8 cellular contexts compared by ENCODE assay signal in genomic region chr2:217943379-217944321, GRCh38. TPM values are rescaled to one million over a fixed set of nuclear protein-coding genes. Genes with fewer than 3 reads are reported as not detected.
DNase-seq lines count a peak whose midpoint lies in the region; TF ChIP-seq lines count a peak whose summit lies in the region.

No MANE protein-coding gene starts in this region.

- WGBS in esophagus muscularis mucosa = 2% methylated on average over 11 of the region's 16 CpGs

- H3K4me1 ChIP-seq in ACC112 (ENCODE audit: control insufficient read depth, insufficient read depth, low read length, unreplicated experiment) = peaks cover 38% of the 10 kb centered on the region
- H3K4me1 ChIP-seq in SJCRH30 = no peaks in the 10 kb centered on the region
- peaks cover 48 to 97% (median 89%) of the 10 kb centered on the region in 4 donors for H3K4me1 ChIP-seq in esophagus muscularis mucosa
- peaks cover 24% of the 10 kb centered on the region for H3K4me1 ChIP-seq in mucosa of stomach (ENCODE audit: control insufficient read depth, insufficient read depth, low read length)
- no peaks in the 10 kb centered on the region for H3K4me1 ChIP-seq in uterus

- DNase-seq in H7 (peak; percentile 98), SJCRH30 (peak; percentile 37 to 52), esophagus muscularis mucosa (ENCODE audit: extremely low spot score) (no peak), uterus (peak; percentile 85 to 87), COR-L47 (lab: John Stamatoyannopoulos, UW) (no peak)
- no peak for DNase-seq in activated naive CD4-positive, alpha-beta T cell (lab: John Stamatoyannopoulos, UW)

- H3K9ac ChIP-seq in mucosa of stomach (ENCODE audit: low read length) = peak overlapping the region; percentile 63

- H3K36me3 ChIP-seq in ACC112 (ENCODE audit: insufficient read depth, low read length) (no peaks in the 10 kb centered on the region), H7 (replicated peaks; ENCODE audit: control insufficient read depth, insufficient read depth, low read length) (no peaks in the 10 kb centered on the region), SJCRH30 (no peaks in the 10 kb centered on the region), esophagus muscularis mucosa (no peaks in the 10 kb centered on the region), mucosa of stomach (ENCODE audit: control insufficient read depth, insufficient read depth, low read length) (no peaks in the 10 kb centered on the region), uterus (no peaks in the 10 kb centered on the region)

- H3K27me3 ChIP-seq in ACC112 (ENCODE audit: insufficient read depth, low read length) = no peaks in the 10 kb centered on the region
- peaks cover 2% of the 10 kb centered on the region; the same call in 1 of the 2 replicates for H3K27me3 ChIP-seq in H7 (ENCODE audit: control insufficient read depth, insufficient read depth, low read length)
- H3K27me3 ChIP-seq in SJCRH30 = peaks cover 17% of the 10 kb centered on the region
- no peaks in the 10 kb centered on the region for H3K27me3 ChIP-seq in esophagus muscularis mucosa
- no peaks in the 10 kb centered on the region for H3K27me3 ChIP-seq in mucosa of stomach (ENCODE audit: control insufficient read depth, insufficient read depth, low read length)
- H3K27me3 ChIP-seq in uterus = no peaks in the 10 kb centered on the region

- TF ChIP-seq POLR2A in esophagus muscularis mucosa (IDR thresholded peaks at IDR 0.05; ENCODE audit: low read depth) (peak; percentile 93), uterus (IDR thresholded peaks at IDR 0.05) (peak; percentile 78 to 84)

- intact Hi-C loops in esophagus muscularis mucosa (cut with DNase I) = loop anchor here (2.0 kb wide), 1 partner anchor 43 kb away; no protein-coding TSS in a partner anchor
- intact Hi-C loops in uterus (cut with DNase I; ENCODE audit: low total_unique reads) = loop anchor here (5.0 to 10.0 kb wide), 2 partner anchors 41 to 51 kb away; no protein-coding TSS in a partner anchor

- H3K4me3 ChIP-seq in ACC112 (ENCODE audit: low read depth, low read length) (peak overlapping the region; percentile 84), H7 (ENCODE audit: insufficient read depth, low read depth, low read length) (no peak overlapping the region), SJCRH30 (no peak overlapping the region), esophagus muscularis mucosa (peak overlapping the region; percentile 61 to 89 (median 76)), mucosa of stomach (ENCODE audit: low read length) (peak overlapping the region; percentile 65), uterus (peak overlapping the region; percentile 59 to 88)

- H3K79me2 ChIP-seq in ACC112 (ENCODE audit: control insufficient read depth, insufficient read depth, low read length, unreplicated experiment) = peaks cover 58% of the 10 kb centered on the region

- H3K27ac ChIP-seq in ACC112 (ENCODE audit: low read depth, low read length) (peak overlapping the region; percentile 33; the same call in 1 of the 2 replicates), SJCRH30 (no peak overlapping the region), esophagus muscularis mucosa (replicated peaks in 1 of 4) (peak overlapping the region; percentile 89 to 98 (median 97)), uterus (peak overlapping the region; percentile 92 to 97)

- TF ChIP-seq EP300 in esophagus muscularis mucosa (IDR thresholded peaks at IDR 0.05) = no peak

- no peaks in the 10 kb centered on the region for H3K9me3 ChIP-seq in SJCRH30 (replicated peaks)
- H3K9me3 ChIP-seq in esophagus muscularis mucosa = no peaks in the 10 kb centered on the region
- no peaks in the 10 kb centered on the region for H3K9me3 ChIP-seq in mucosa of stomach (ENCODE audit: control insufficient read depth, low read length)
- H3K9me3 ChIP-seq in uterus = no peaks in the 10 kb centered on the region

- H2AFZ ChIP-seq in ACC112 (ENCODE audit: low read length, unreplicated experiment) = no peak overlapping the region

- TF ChIP-seq CTCF in esophagus muscularis mucosa (IDR thresholded peaks at IDR 0.05) (peak; percentile 37 to 67 (median 52)), uterus (IDR thresholded peaks at IDR 0.05) (peak; percentile 51 to 61 (median 56))

RNA-seq across cellular contexts. Expression of gene TNS1, which starts 59.1 kb away (rescaled TPM):
- total RNA-seq in H7 (2014; rRNA removed; shearing (Covaris generic)) = 3.1 and 3.8 TPM in 2 replicates
- total RNA-seq in SJCRH30 (2014; rRNA removed; shearing (Covaris generic)) = 2.5 and 3.0 TPM in 2 replicates
- total RNA-seq in esophagus muscularis mucosa (1,000 to 10,000 TPM; 1,001 to 2,170 (median 1,411) TPM), uterus (1,000 to 10,000 TPM in 1 of 4 donors, 100 to 1,000 TPM in 3; 144 to 1,338 (median 313) TPM)

Comparison
In these comparisons a context has a peak if more than half of its experiments do, and no peak if none do; other contexts are left out.
1. H3K4me3 ChIP-seq: peak in ACC112 (single experiment), esophagus muscularis mucosa (4 of 4), mucosa of stomach (single experiment) and uterus (2 of 2); none in H7 (single experiment) and SJCRH30 (single experiment).
2. DNase-seq: peak in H7 (single experiment), SJCRH30 (2 of 2) and uterus (2 of 2); none in esophagus muscularis mucosa (single experiment), activated naive CD4-positive, alpha-beta T cell (0 of 4) and COR-L47 (single experiment).
3. RNA of gene TNS1, which starts 59.1 kb away (total RNA-seq): 1,001 to 2,170 TPM in esophagus muscularis mucosa and 144 to 1,338 TPM in uterus; 3.1 to 3.8 TPM in H7 and 2.5 to 3.0 TPM in SJCRH30; every median in the first group is over 10 times any median in the second.